Comparison of ENCODE assay signal across 20 cellular contexts in the genomic region with DNA sequence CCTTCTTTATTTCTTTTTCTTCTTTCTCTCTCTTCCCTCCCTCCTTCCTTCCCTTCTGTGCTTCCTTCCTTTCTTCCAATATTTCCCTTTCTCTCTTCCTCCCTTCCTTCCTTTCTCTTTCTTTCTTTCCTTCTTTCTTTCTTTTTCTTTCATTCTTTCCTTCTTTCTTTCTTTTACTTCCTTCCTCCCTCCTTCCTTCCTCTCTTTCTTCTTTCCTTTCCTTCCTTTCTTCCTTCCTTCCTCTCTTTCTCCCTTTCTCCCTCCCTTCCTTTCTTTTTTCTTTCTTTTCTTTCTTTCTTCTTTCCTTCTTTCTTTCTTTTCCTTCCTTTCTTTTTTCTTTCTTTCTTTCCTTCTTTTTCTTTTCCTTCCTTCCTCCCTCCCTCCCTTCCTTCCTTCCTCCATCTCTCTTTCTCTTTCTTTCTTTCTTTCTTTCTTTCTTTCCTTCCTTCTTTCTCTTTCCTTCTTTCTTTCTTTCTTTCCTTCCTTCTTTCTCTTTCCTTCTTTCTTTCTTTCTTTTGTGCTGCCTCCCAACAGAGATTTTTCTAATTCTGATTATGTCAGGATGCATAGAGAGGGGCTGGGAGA. TPM values are rescaled to one million over a fixed set of nuclear protein-coding genes. Genes with fewer than 3 reads are reported as not detected.
DNase-seq lines count a peak whose midpoint lies in the region; ATAC-seq, FAIRE-seq and TF ChIP-seq lines count a peak whose summit lies in the region.
"Had no signal": no experiment of that assay in that cellular context is flagged by ENCODE, and none has a peak within 500 bp of the region (broad histone marks: within the 10 kb centered on the region; RNA-seq: fewer than 3 reads in every experiment).

No MANE protein-coding gene starts in this region.

- TF ChIP-seq RAD21 in K562 (CRISPR knock-in tag; conservative IDR thresholded peaks at IDR 0.05 in 1 of 2, IDR thresholded peaks at IDR 0.05 in 1 of 2), result no peak

- H3K4me1 ChIP-seq in HEK293 (ENCODE audit: control insufficient read depth, insufficient read depth, low read length) (no peaks in the 10 kb centered on the region), K562 (replicated peaks in 1 of 2; ENCODE audit: control insufficient read depth in 2 of 2, insufficient read depth in 2 of 2, low read length in 2 of 2) (peaks cover 0 to 2% of the 10 kb centered on the region in 2 experiments; a peak in 3 of 5 replicates), spleen (peaks cover 0 to 51% (median 1%) of the 10 kb centered on the region in 6 donors)

- no peaks in the 10 kb centered on the region for H3K9me1 ChIP-seq in K562 (ENCODE audit: control insufficient read depth, insufficient read depth, low read length)

- peak overlapping the region; percentile 42 for H3K27ac Mint-ChIP-seq in activated CD8-positive, alpha-beta memory T cell treated with anti-CD3 and anti-CD28 coated beads, Interleukin-2, amount 10 ng/mL, durations not matched to agents 7 days and 5 days
- no peak overlapping the region for H3K27ac Mint-ChIP-seq in Calu3 (ENCODE audit: unreplicated experiment)
- H3K27ac Mint-ChIP-seq: HFFc6 had no signal

- no peaks in the 10 kb centered on the region for H3K36me3 Mint-ChIP-seq in activated CD8-positive, alpha-beta memory T cell treated with anti-CD3 and anti-CD28 coated beads, Interleukin-2, amount 10 ng/mL, durations not matched to agents 7 days and 5 days
- H3K36me3 Mint-ChIP-seq in Calu3 (ENCODE audit: insufficient read depth, unreplicated experiment), result no peaks in the 10 kb centered on the region

- H3K36me3 ChIP-seq in HEK293 (ENCODE audit: control insufficient read depth in 2 of 2, insufficient read depth in 1 of 2, low read length in 2 of 2) (no peaks in the 10 kb centered on the region), K562 (ENCODE audit: control insufficient read depth, insufficient read depth, low read length) (no peaks in the 10 kb centered on the region), spleen (peaks cover 0 to 35% (median 0%) of the 10 kb centered on the region in 6 donors)
- H3K36me3 ChIP-seq: Peyer's patch had no signal

- H3K4me1 Mint-ChIP-seq in activated CD8-positive, alpha-beta memory T cell treated with anti-CD3 and anti-CD28 coated beads, Interleukin-2, amount 10 ng/mL, durations not matched to agents 7 days and 5 days, result peaks cover 46% of the 10 kb centered on the region
- H3K4me1 Mint-ChIP-seq in Calu3 (ENCODE audit: low read depth, unreplicated experiment), result peaks cover under 1% of the 10 kb centered on the region

- in situ Hi-C loops in K562 (cut with MboI), result no loop called here

- H4K20me1 ChIP-seq in K562 (replicated peaks; ENCODE audit: control insufficient read depth, insufficient read depth, low read length), result no peaks in the 10 kb centered on the region

- H3K27me3 ChIP-seq in K562 (ENCODE audit: control insufficient read depth in 2 of 2, insufficient read depth in 2 of 2, low read length in 2 of 2) (peaks cover 0 to 11% of the 10 kb centered on the region in 2 experiments; a peak in 2 of 5 replicates), spleen (replicated peaks in 1 of 7) (no peaks in the 10 kb centered on the region)
- H3K27me3 ChIP-seq: Peyer's patch had no signal

- no peak for DNase-seq in activated CD8-positive, alpha-beta memory T cell treated with anti-CD3 and anti-CD28 coated beads, Interleukin-2, amount 10 ng/mL, durations not matched to agents 7 days and 5 days
- no peak for DNase-seq in activated CD8-positive, alpha-beta memory T cell treated with anti-CD3 and anti-CD28 coated beads, Interleukin-2, amount 50 U/mL, for 4 hours
- DNase-seq in K562 (ENCODE audit: extremely low read depth in 1 of 4, low spot score in 3 of 4) (no peak), spleen (no peak), 8988T (no peak), Calu3 (no peak)
- DNase-seq: C1 segment of cervical spinal cord; DND-41; HFFc6; KG1; NCI-H1105 treated with DMSO at 0.1 percent for 48 hours; NCI-H1694; NCI-H510A; NCI-H748 treated with DMSO at 0.1 percent for 48 hours; NK-92 treated with Interleukin-12 subunit alpha and Interleukin-12 subunit beta, amount 100 ng/mL, for 24 hours had no signal

- H3K9me3 ChIP-seq in HEK293 (ENCODE audit: control insufficient read depth, insufficient read depth, low read depth, low read length), result no peaks in the 10 kb centered on the region
- H3K9me3 ChIP-seq in K562 (replicated peaks; ENCODE audit: control insufficient read depth, insufficient read depth, low read depth, low read length), result no peaks in the 10 kb centered on the region
- H3K9me3 ChIP-seq in spleen, result no peaks in the 10 kb centered on the region
- H3K9me3 ChIP-seq: Peyer's patch had no signal

- TF ChIP-seq CTCF in HEK293 (tag by site-specific recombination; IDR thresholded peaks at IDR 0.05), result no peak
- TF ChIP-seq CTCF in K562 (IDR thresholded peaks at IDR 0.05 in 2 of 3, conservative IDR thresholded peaks at IDR 0.05 in 1 of 3; ENCODE audit: insufficient read depth in 2 of 3, low read depth in 1 of 3, low read length in 3 of 3), result no peak
- no peak for TF ChIP-seq CTCF in spleen (IDR thresholded peaks at IDR 0.05 in 8 of 11, conservative IDR thresholded peaks at IDR 0.05 in 3 of 11)
- TF ChIP-seq CTCF in Calu3 (IDR thresholded peaks at IDR 0.05; ENCODE audit: unreplicated experiment), result no peak

- no peak for ATAC-seq in activated CD8-positive, alpha-beta memory T cell treated with anti-CD3 and anti-CD28 coated beads, Interleukin-2, amount 10 ng/mL, durations not matched to agents 7 days and 5 days
- no peak for ATAC-seq in K562

- no TSS peak for BruUV-seq in K562 (replicated peaks; lab: Mats Ljungman, UMichigan)
- no TSS peak for BruUV-seq in Calu3 (replicated peaks; lab: Mats Ljungman, UMichigan)

- no peak for TF ChIP-seq EP300 in K562 (IDR thresholded peaks at IDR 0.05; ENCODE audit: low read length)

- H2AFZ ChIP-seq in K562 (ENCODE audit: low read depth, low read length), result no peak overlapping the region

- intact Hi-C loops in K562 (cut with micrococcal nuclease), result no loop called here
- intact Hi-C loops in spleen (cut with DNase I; ENCODE audit: low total_unique reads), result no loop called here
- intact Hi-C loops in Calu3 (cut with micrococcal nuclease; ENCODE audit: unreplicated experiment), result no loop called here

- no peak overlapping the region for H3K4me3 Mint-ChIP-seq in activated CD8-positive, alpha-beta memory T cell treated with anti-CD3 and anti-CD28 coated beads, Interleukin-2, amount 10 ng/mL, durations not matched to agents 7 days and 5 days
- H3K4me3 Mint-ChIP-seq in Calu3 (ENCODE audit: low read depth, unreplicated experiment), result no peak overlapping the region
- H3K4me3 Mint-ChIP-seq: HFFc6 had no signal

- H3K27ac ChIP-seq in HEK293 (ENCODE audit: extremely low read depth, low read depth, low read length), result no peak overlapping the region
- no peak overlapping the region for H3K27ac ChIP-seq in K562 (ENCODE audit: extremely low read depth, low read depth, low read length)
- H3K27ac ChIP-seq in spleen, result peak overlapping the region in 5 of 8 donors; percentile 51 to 97 (median 86)
- H3K27ac ChIP-seq: Peyer's patch had no signal

- H3K4me2 ChIP-seq in K562 (ENCODE audit: insufficient read depth, low read length), result no peak overlapping the region

- TF ChIP-seq POLR2A in K562 (conservative IDR thresholded peaks at IDR 0.05) (no peak), spleen (IDR thresholded peaks at IDR 0.05) (no peak)

- H3K9ac ChIP-seq in K562 (ENCODE audit: insufficient read depth in 1 of 2, low read depth in 2 of 2, low read length in 2 of 2), result no peak overlapping the region

- CTCF ChIA-PET in activated CD8-positive, alpha-beta memory T cell treated with anti-CD3 and anti-CD28 coated beads, Interleukin-2, amount 10 ng/mL, durations not matched to agents 7 days and 5 days (lab: Charles Lee), result no interaction called here
- CTCF ChIA-PET in HEK293 (lab: Yijun Ruan, JAX) (no interaction called here), K562 (lab: Yijun Ruan, JAX; ENCODE audit: low intra/inter-chr PET ratio) (no interaction called here), Calu3 (lab: Charles Lee) (no interaction called here)

- no peaks in the 10 kb centered on the region for H3K9me3 Mint-ChIP-seq in activated CD8-positive, alpha-beta memory T cell treated with anti-CD3 and anti-CD28 coated beads, Interleukin-2, amount 10 ng/mL, durations not matched to agents 7 days and 5 days (ENCODE audit: low read depth)
- H3K9me3 Mint-ChIP-seq in Calu3 (ENCODE audit: low read depth, unreplicated experiment), result no peaks in the 10 kb centered on the region
- H3K9me3 Mint-ChIP-seq: HFFc6 had no signal

- H3K27me3 Mint-ChIP-seq in activated CD8-positive, alpha-beta memory T cell treated with anti-CD3 and anti-CD28 coated beads, Interleukin-2, amount 10 ng/mL, durations not matched to agents 7 days and 5 days, result peaks cover 6% of the 10 kb centered on the region
- peaks cover 18% of the 10 kb centered on the region for H3K27me3 Mint-ChIP-seq in Calu3 (ENCODE audit: unreplicated experiment)

- no peaks in the 10 kb centered on the region for H3K79me2 ChIP-seq in K562 (ENCODE audit: control insufficient read depth, insufficient read depth, low read length)

- H3K4me3 ChIP-seq in HEK293 (ENCODE audit: low read depth, low read length) (no peak overlapping the region), K562 (no peak overlapping the region), spleen (no peak overlapping the region)
- H3K4me3 ChIP-seq: Peyer's patch had no signal

- FAIRE-seq in K562 (lab: Jason Lieb, UNC), result no peak
- FAIRE-seq: H54 had no signal

- POLR2A ChIA-PET in HEK293 (lab: Yijun Ruan, JAX) (no interaction called here), K562 (lab: Yijun Ruan, JAX) (no interaction called here)

RNA-seq across cellular contexts. Expression of a gene that starts 1.0 kb away (rescaled TPM):
- total RNA-seq in activated CD8-positive, alpha-beta memory T cell treated with anti-CD3 and anti-CD28 coated beads, Interleukin-2, amount 10 ng/mL, durations not matched to agents 7 days and 5 days, result not detected
- total RNA-seq in K562 (2011; cell fraction: chromatin; rRNA removed; ENCODE audit: low replicate concordance), result not detected in 2 replicates
- total RNA-seq in K562 (2011; cell fraction: nucleolus; rRNA removed), result not detected in 2 replicates
- total RNA-seq in K562 (2011; cell fraction: nucleoplasm; rRNA removed), result not detected in 2 replicates
- total RNA-seq in K562 (2014; rRNA removed), result not detected in 2 replicates
- not detected in 2 replicates for total RNA-seq in K562 (2014; rRNA removed; fragmentation: Illumina TruSeq; extraction: Trizol)
- total RNA-seq in K562 (2015; rRNA removed; fragmentation: Illumina TruSeq; extraction: Trizol), result not detected in 2 replicates
- total RNA-seq in K562 (2021), result not detected in 2 replicates
- polyA plus RNA-seq in K562 (2011; rRNA removed), result not detected in 2 replicates
- not detected in 2 replicates for polyA plus RNA-seq in K562 (2011; cell fraction: cytosol; rRNA removed)
- polyA plus RNA-seq in K562 (2011; cell fraction: nucleus; rRNA removed), result not detected in 2 replicates
- not detected in 2 replicates for polyA plus RNA-seq in K562 (2012)
- not detected in 2 replicates for polyA plus RNA-seq in K562 (2014; fragmentation: Illumina TruSeq; extraction: Trizol)
- polyA plus RNA-seq in K562 (2014; fragmentation: Nextera tagmentation; extraction: Ambion mirVana), result under 1 TPM in 1 of 2 experiments, not detected in 1; 0.04 TPM
- polyA plus RNA-seq in K562 (2014; rRNA removed), result not detected in 2 replicates
- polyA minus RNA-seq in K562 (2011; rRNA and poly(A)+ RNA removed), result not detected in 2 replicates
- polyA minus RNA-seq in K562 (2011; cell fraction: cytosol; rRNA and poly(A)+ RNA removed), result not detected in 2 replicates
- polyA minus RNA-seq in K562 (2011; cell fraction: nucleus; rRNA and poly(A)+ RNA removed), result not detected in 2 replicates
- 100 to 1,000 TPM in 2 of 7 donors, 10 to 100 TPM in 5; 18.6 to 163 (median 68.0) TPM for total RNA-seq in spleen
- 1 to 10 TPM; 1.2 to 5.6 (median 3.9) TPM for polyA plus RNA-seq in spleen
- not detected in 2 replicates for total RNA-seq in Calu3 (2022)
- total RNA-seq: A673, G401, HFFc6 had no signal

RNA-seq across cellular contexts. Expression of a gene that starts 23.7 kb away (rescaled TPM):
- 10 to 100 TPM; 32.8 to 82.6 TPM for total RNA-seq in activated CD8-positive, alpha-beta memory T cell treated with anti-CD3 and anti-CD28 coated beads, Interleukin-2, amount 10 ng/mL, durations not matched to agents 7 days and 5 days
- total RNA-seq in K562 (2011; cell fraction: chromatin; rRNA removed; ENCODE audit: low replicate concordance), result 5.5 and 9.0 TPM in 2 replicates
- 9.2 and 9.3 TPM in 2 replicates for total RNA-seq in K562 (2011; cell fraction: nucleolus; rRNA removed)
- 7.9 and 8.4 TPM in 2 replicates for total RNA-seq in K562 (2011; cell fraction: nucleoplasm; rRNA removed)
- total RNA-seq in K562 (2014; rRNA removed) (29.3 and 38.4 TPM in 2 replicates), K562 (2014; rRNA removed; fragmentation: Illumina TruSeq; extraction: Trizol) (6.6 and 6.8 TPM in 2 replicates), K562 (2015; rRNA removed; fragmentation: Illumina TruSeq; extraction: Trizol) (5.9 and 7.1 TPM in 2 replicates), K562 (2021) (43.2 and 43.6 TPM in 2 replicates), spleen (10 to 100 TPM in 1 of 7 donors, 1 to 10 TPM in 5, not detected in 1; 2.5 to 14.0 (median 7.2) TPM), Calu3 (2022) (43.2 and 43.3 TPM in 2 replicates)
- polyA plus RNA-seq in K562 (2011; rRNA removed) (16.7 and 39.5 TPM in 2 replicates), K562 (2014; fragmentation: Illumina TruSeq; extraction: Trizol) (57.9 and 62.9 TPM in 2 replicates), K562 (2014; fragmentation: Nextera tagmentation; extraction: Ambion mirVana) (100 to 1,000 TPM; 160 to 166 TPM), K562 (2014; rRNA removed) (49.5 and 58.1 TPM in 2 replicates), spleen (1 to 10 TPM; 1.2 to 3.7 (median 2.1) TPM)
- 27.9 and 68.7 TPM in 2 replicates for polyA plus RNA-seq in K562 (2011; cell fraction: cytosol; rRNA removed)
- polyA plus RNA-seq in K562 (2011; cell fraction: nucleus; rRNA removed), result 10.0 and 16.1 TPM in 2 replicates
- polyA plus RNA-seq in K562 (2012), result 41.8 and 64.6 TPM in 2 replicates
- 12.6 and 31.1 TPM in 2 replicates for polyA minus RNA-seq in K562 (2011; rRNA and poly(A)+ RNA removed)
- 10.2 and 18.5 TPM in 2 replicates for polyA minus RNA-seq in K562 (2011; cell fraction: cytosol; rRNA and poly(A)+ RNA removed)
- polyA minus RNA-seq in K562 (2011; cell fraction: nucleus; rRNA and poly(A)+ RNA removed), result 3.0 TPM in 2 replicates

RNA-seq across cellular contexts. Expression of a gene that starts 55.6 kb away (rescaled TPM):
- 100 to 1,000 TPM; 147 to 176 TPM for total RNA-seq in activated CD8-positive, alpha-beta memory T cell treated with anti-CD3 and anti-CD28 coated beads, Interleukin-2, amount 10 ng/mL, durations not matched to agents 7 days and 5 days
- total RNA-seq in K562 (2011; cell fraction: chromatin; rRNA removed; ENCODE audit: low replicate concordance), result 12.1 and 20.9 TPM in 2 replicates
- total RNA-seq in K562 (2011; cell fraction: nucleolus; rRNA removed), result 11.8 and 13.8 TPM in 2 replicates
- total RNA-seq in K562 (2011; cell fraction: nucleoplasm; rRNA removed), result 19.7 and 42.2 TPM in 2 replicates
- total RNA-seq in K562 (2014; rRNA removed), result 12.4 and 15.1 TPM in 2 replicates
- total RNA-seq in K562 (2014; rRNA removed; fragmentation: Illumina TruSeq; extraction: Trizol), result 14.4 and 15.6 TPM in 2 replicates
- total RNA-seq in K562 (2015; rRNA removed; fragmentation: Illumina TruSeq; extraction: Trizol), result 15.8 and 15.9 TPM in 2 replicates
- total RNA-seq in K562 (2021), result 90.1 and 90.9 TPM in 2 replicates
- polyA plus RNA-seq in K562 (2011; rRNA removed), result 44.4 and 54.7 TPM in 2 replicates
- 47.1 and 53.6 TPM in 2 replicates for polyA plus RNA-seq in K562 (2011; cell fraction: cytosol; rRNA removed)
- polyA plus RNA-seq in K562 (2011; cell fraction: nucleus; rRNA removed), result 24.0 and 25.6 TPM in 2 replicates
- polyA plus RNA-seq in K562 (2012), result 76.3 and 80.4 TPM in 2 replicates
- polyA plus RNA-seq in K562 (2014; fragmentation: Illumina TruSeq; extraction: Trizol), result 116 and 118 TPM in 2 replicates
- 100 to 1,000 TPM; 226 to 285 TPM for polyA plus RNA-seq in K562 (2014; fragmentation: Nextera tagmentation; extraction: Ambion mirVana)
- polyA plus RNA-seq in K562 (2014; rRNA removed), result 55.5 and 59.8 TPM in 2 replicates
- 24.1 and 28.9 TPM in 2 replicates for polyA minus RNA-seq in K562 (2011; rRNA and poly(A)+ RNA removed)
- polyA minus RNA-seq in K562 (2011; cell fraction: cytosol; rRNA and poly(A)+ RNA removed), result 30.9 and 31.5 TPM in 2 replicates
- 4.7 and 7.6 TPM in 2 replicates for polyA minus RNA-seq in K562 (2011; cell fraction: nucleus; rRNA and poly(A)+ RNA removed)
- 10 to 100 TPM; 23.5 to 72.4 (median 54.2) TPM for total RNA-seq in spleen
- 10 to 100 TPM; 42.8 to 60.3 (median 45.2) TPM for polyA plus RNA-seq in spleen
- 22.2 and 23.7 TPM in 2 replicates for total RNA-seq in Calu3 (2022)

Comparison
In these comparisons a context has a peak if more than half of its experiments do, and no peak if none do; other contexts are left out.
1. H3K27ac ChIP-seq: peak in spleen (5 of 8); none in HEK293 (single experiment) and K562 (single experiment).
2. RNA of a gene that starts 1.0 kb away (total RNA-seq): 18.6 to 163 TPM in spleen; not detected in activated CD8-positive, alpha-beta memory T cell treated with anti-CD3 and anti-CD28 coated beads, Interleukin-2, amount 10 ng/mL, durations not matched to agents 7 days and 5 days, not detected in Calu3 and not detected in K562; every median in the first group is over 10 times any median in the second.